1 cellular context compared by ENCODE assay signal in the genomic region with DNA sequence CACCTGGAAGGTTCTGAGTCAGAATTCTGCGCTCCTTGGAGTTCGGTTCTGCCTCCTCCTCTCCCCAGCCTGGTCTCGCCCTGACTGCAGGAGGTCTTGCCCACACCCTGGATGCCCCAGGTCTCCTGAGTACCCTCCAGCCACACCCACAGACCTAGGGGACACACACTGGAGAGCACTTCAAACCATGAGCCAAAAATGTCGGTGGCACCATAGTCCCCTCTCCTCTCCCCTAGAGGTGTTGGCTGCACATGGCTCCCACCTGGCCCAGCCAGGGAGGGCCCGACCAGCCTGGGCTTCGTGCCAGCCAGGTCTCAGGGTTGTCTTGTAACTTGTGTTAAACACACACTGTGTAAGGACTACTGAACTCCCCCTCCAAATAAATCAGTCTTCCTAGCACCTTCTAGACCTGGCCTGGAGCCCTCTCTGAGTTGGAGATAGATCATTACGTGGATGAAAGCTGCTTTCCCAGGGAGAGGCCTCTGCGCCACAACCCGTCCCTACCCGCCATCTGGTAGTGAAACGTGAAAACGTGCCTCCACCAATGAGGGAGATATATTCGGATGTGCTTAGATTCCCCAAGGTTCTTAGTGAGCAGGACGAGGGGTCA.
TF ChIP-seq lines count a peak whose summit lies in the region.

No MANE protein-coding gene starts in this region.

TF ChIP-seq in HEK293, 187 proteins besides CTCF, POLR2A, EP300 and RAD21:
- TF ChIP-seq, protein P1, sequence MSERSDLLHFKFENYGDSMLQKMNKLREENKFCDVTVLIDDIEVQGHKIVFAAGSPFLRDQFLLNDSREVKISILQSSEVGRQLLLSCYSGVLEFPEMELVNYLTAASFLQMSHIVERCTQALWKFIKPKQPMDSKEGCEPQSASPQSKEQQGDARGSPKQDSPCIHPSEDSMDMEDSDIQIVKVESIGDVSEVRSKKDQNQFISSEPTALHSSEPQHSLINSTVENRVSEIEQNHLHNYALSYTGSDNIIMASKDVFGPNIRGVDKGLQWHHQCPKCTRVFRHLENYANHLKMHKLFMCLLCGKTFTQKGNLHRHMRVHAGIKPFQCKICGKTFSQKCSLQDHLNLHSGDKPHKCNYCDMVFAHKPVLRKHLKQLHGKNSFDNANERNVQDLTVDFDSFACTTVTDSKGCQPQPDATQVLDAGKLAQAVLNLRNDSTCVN (tag by site-specific recombination; optimal IDR thresholded peaks at IDR 0.05) = no peak
- no peak for TF ChIP-seq ZNF843 (tag by site-specific recombination; IDR thresholded peaks at IDR 0.05)
- TF ChIP-seq ZNF514 (tag by site-specific recombination; IDR thresholded peaks at IDR 0.05) = no peak
- TF ChIP-seq GLIS1 (tag by site-specific recombination; IDR thresholded peaks at IDR 0.05) = peak; percentile 39; the same call in 1 of the 2 replicates
- no peak for TF ChIP-seq ZNF624 (tag by site-specific recombination; IDR thresholded peaks at IDR 0.05)
TF ChIP-seq in HEK293: peak in this region for 1.
